Comparison of ENCODE assay signal across 9 cellular contexts in the genomic region with DNA sequence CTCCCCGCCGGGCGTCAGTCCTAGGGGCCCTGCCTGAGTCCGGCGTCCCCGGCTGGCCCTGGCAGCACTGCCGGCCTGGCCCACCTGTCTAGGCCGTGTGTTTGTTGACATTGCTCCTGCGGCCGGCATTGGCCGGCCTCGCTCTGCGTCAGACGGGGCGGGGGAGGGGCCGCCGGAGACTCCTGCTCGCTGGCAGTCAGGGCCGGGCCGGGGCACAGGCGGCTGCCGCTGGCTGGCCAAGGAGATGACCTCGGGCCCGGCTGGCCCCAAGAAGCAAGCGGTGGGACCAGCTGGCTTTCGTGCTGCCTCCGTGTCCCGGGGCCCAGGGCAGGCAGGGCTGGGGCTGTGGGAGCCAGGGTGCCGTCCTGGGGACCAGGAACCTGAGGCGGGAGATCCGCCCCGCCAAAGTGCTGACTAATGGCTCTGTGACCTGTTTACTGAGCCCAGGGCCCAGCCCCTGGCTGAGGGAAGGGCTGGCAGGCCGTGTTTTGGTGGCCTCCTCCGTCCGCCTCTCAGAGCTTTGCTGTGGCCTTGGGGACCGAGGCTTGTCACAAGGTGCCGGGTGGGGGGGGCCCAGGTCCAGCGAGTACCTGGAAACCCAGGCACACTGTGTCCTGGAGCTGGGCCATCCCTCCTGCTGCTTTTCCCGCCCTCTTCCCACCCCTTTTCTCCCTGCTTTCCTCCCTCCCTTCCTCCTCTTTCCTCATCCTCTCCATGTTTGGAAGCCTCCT. TPM values are rescaled to one million over a fixed set of nuclear protein-coding genes. Genes with fewer than 3 reads are reported as not detected.
DNase-seq lines count a peak whose midpoint lies in the region; ATAC-seq, FAIRE-seq and TF ChIP-seq lines count a peak whose summit lies in the region.
"Had no signal": no experiment of that assay in that cellular context is flagged by ENCODE, and none has a peak within 500 bp of the region (broad histone marks: within the 10 kb centered on the region; RNA-seq: fewer than 3 reads in every experiment).

No MANE protein-coding gene starts in this region.

- TF ChIP-seq CTCF in D721Med (IDR thresholded peaks at IDR 0.05; ENCODE audit: insufficient read depth, missing control alignments) (no peak), SK-N-SH (IDR thresholded peaks at IDR 0.05) (no peak), cardiac muscle cell (IDR thresholded peaks at IDR 0.05; ENCODE audit: low read depth, low read length) (no peak), ovary (IDR thresholded peaks at IDR 0.05) (peak in 1 of 3 donors; percentile 29), thoracic aorta (IDR thresholded peaks at IDR 0.05) (no peak)

- H3K4me2 ChIP-seq in SK-N-SH, result peak overlapping the region; percentile 99

- WGBS in SK-N-SH (ENCODE audit: low lambda C conversion rate), result 55% methylated on average over 2 of the region's 39 CpGs
- 0 to 3% (median 1%) methylated on average over 27 to 39 of the region's 39 CpGs for WGBS in ovary, 3 donors

- H3K4me3 Mint-ChIP-seq in IgD-negative memory B cell, result peak overlapping the region; percentile 82 to 95 (median 90)

- H3K36me3 ChIP-seq in SK-N-SH (replicated peaks in 1 of 2; ENCODE audit: control insufficient read depth in 1 of 2, insufficient read depth in 2 of 2, low read length in 1 of 2) (peaks cover 8% of the 10 kb centered on the region in 2 experiments), adipocyte (ENCODE audit: control insufficient read depth, insufficient read depth, low read length, severe bottlenecking) (no peaks in the 10 kb centered on the region), cardiac muscle cell (no peaks in the 10 kb centered on the region), ovary (no peaks in the 10 kb centered on the region), thoracic aorta (peaks cover 7% of the 10 kb centered on the region)

- DNase-seq in D721Med (ENCODE audit: insufficient read length, low spot score), result peak; percentile 90
- DNase-seq in SK-N-SH, result peak; percentile 92
- peak; percentile 91 for DNase-seq in adipocyte (ENCODE audit: low read depth)
- peak; percentile 92 to 94 for DNase-seq in cardiac muscle cell (ENCODE audit: low read depth in 1 of 2, low spot score in 1 of 2)
- DNase-seq in ovary, result peak; percentile 93 to 96 (median 94)
- peak; percentile 70 for DNase-seq in thoracic aorta (ENCODE audit: low spot score)

- ATAC-seq in GM21529 (IDR thresholded peaks at IDR 0.05; ENCODE audit: unreplicated experiment), result peak; percentile 54
- ATAC-seq in thoracic aorta (ENCODE audit: insufficient number of reproducible peaks, low FRiP score, low read depth), result peak; percentile 75

- H3K79me2 ChIP-seq in SK-N-SH (ENCODE audit: insufficient read depth), result peaks cover 38% of the 10 kb centered on the region

- H4K20me1 ChIP-seq in SK-N-SH (ENCODE audit: insufficient read depth), result peaks cover 23% of the 10 kb centered on the region

- no peaks in the 10 kb centered on the region for H3K27me3 Mint-ChIP-seq in IgD-negative memory B cell

- H3K27ac ChIP-seq in SK-N-SH (ENCODE audit: low read depth in 2 of 2, low read length in 1 of 2), result peak overlapping the region in 1 of 2 experiments; percentile 49; a peak in 2 of 4 replicates
- H3K27ac ChIP-seq in cardiac muscle cell, result peak overlapping the region; percentile 81
- peak overlapping the region; percentile 98 for H3K27ac ChIP-seq in ovary
- H3K27ac ChIP-seq in thoracic aorta, result peak overlapping the region; percentile 94

- H3K4me1 Mint-ChIP-seq in IgD-negative memory B cell, result peaks cover 0 to 6% (median 5%) of the 10 kb centered on the region in 3 donors

- H3K9me3 ChIP-seq in SK-N-SH (no peaks in the 10 kb centered on the region), adipocyte (ENCODE audit: control insufficient read depth, low read length) (no peaks in the 10 kb centered on the region), cardiac muscle cell (ENCODE audit: low read depth) (no peaks in the 10 kb centered on the region), ovary (no peaks in the 10 kb centered on the region), thoracic aorta (no peaks in the 10 kb centered on the region)

- no peak for FAIRE-seq in D721Med (lab: Jason Lieb, UNC)
- FAIRE-seq: islet of Langerhans had no signal

- POLR2A ChIA-PET in SK-N-SH (lab: Yijun Ruan, JAX), result no interaction called here

- CTCF ChIA-PET in SK-N-SH (lab: Yijun Ruan, JAX), result interaction anchor here (0.9 to 2.2 kb wide), 3 partner anchors 10 to 792 kb away, joined by 3 to 12 read pairs (median 3); no protein-coding TSS in a partner anchor

- peaks cover 7 to 23% of the 10 kb centered on the region in 2 experiments; a peak in 1 of 4 replicates for H3K4me1 ChIP-seq in SK-N-SH (ENCODE audit: control insufficient read depth in 1 of 2, insufficient read depth in 2 of 2, low read depth in 1 of 2, low read length in 1 of 2)
- peaks cover 14% of the 10 kb centered on the region for H3K4me1 ChIP-seq in adipocyte (ENCODE audit: control insufficient read depth, insufficient read depth, low read length)
- peaks cover 12% of the 10 kb centered on the region for H3K4me1 ChIP-seq in cardiac muscle cell (ENCODE audit: low read depth)
- H3K4me1 ChIP-seq in ovary (ENCODE audit: insufficient read depth), result peaks cover 7% of the 10 kb centered on the region
- peaks cover 4 to 14% of the 10 kb centered on the region in 2 donors for H3K4me1 ChIP-seq in thoracic aorta (ENCODE audit: control insufficient read depth in 1 of 2, low read depth in 2 of 2)

- peak overlapping the region; percentile 72; the same call in 1 of the 2 replicates for H3K9ac ChIP-seq in SK-N-SH
- H3K9ac ChIP-seq in adipocyte (ENCODE audit: low read length), result peak overlapping the region; percentile 92

- no peaks in the 10 kb centered on the region for H3K9me2 ChIP-seq in SK-N-SH

- H3K36me3 Mint-ChIP-seq in IgD-negative memory B cell, result peaks cover 2% of the 10 kb centered on the region

- H2AFZ ChIP-seq in SK-N-SH (ENCODE audit: low read depth), result no peak overlapping the region

- H3K27me3 ChIP-seq in SK-N-SH (ENCODE audit: insufficient read depth) (no peaks in the 10 kb centered on the region), adipocyte (replicated peaks; ENCODE audit: control insufficient read depth, insufficient read depth, low read length) (no peaks in the 10 kb centered on the region), cardiac muscle cell (no peaks in the 10 kb centered on the region), ovary (no peaks in the 10 kb centered on the region), thoracic aorta (replicated peaks; ENCODE audit: insufficient read depth) (no peaks in the 10 kb centered on the region)

- H3K9me3 Mint-ChIP-seq in IgD-negative memory B cell, result no peaks in the 10 kb centered on the region

- peak overlapping the region; percentile 62 to 72 for H3K4me3 ChIP-seq in SK-N-SH (ENCODE audit: low read depth in 2 of 2, low read length in 1 of 2)
- peak overlapping the region; percentile 85 for H3K4me3 ChIP-seq in adipocyte (ENCODE audit: low read length)
- H3K4me3 ChIP-seq in cardiac muscle cell, result peak overlapping the region; percentile 61
- H3K4me3 ChIP-seq in ovary, result peak overlapping the region; percentile 60
- peak overlapping the region; percentile 85 for H3K4me3 ChIP-seq in thoracic aorta

- H3K27ac Mint-ChIP-seq in IgD-negative memory B cell, result peak overlapping the region in 1 of 3 donors; percentile 89

- TF ChIP-seq POLR2A in ovary (IDR thresholded peaks at IDR 0.05), result peak; percentile 96

- TF ChIP-seq RAD21 in SK-N-SH (IDR thresholded peaks at IDR 0.05; ENCODE audit: low read length), result no peak

- peaks cover 2% of the 10 kb centered on the region for H3F3A ChIP-seq in SK-N-SH (replicated peaks; ENCODE audit: insufficient read depth)

- TF ChIP-seq EP300 in SK-N-SH (IDR thresholded peaks at IDR 0.05; ENCODE audit: borderline replicate concordance in 1 of 2, low read depth in 1 of 2, low read length in 1 of 2) (peak in 1 of 2 experiments; percentile 17; a peak in 1 of 4 replicates), ovary (IDR thresholded peaks at IDR 0.05) (peak; percentile 90)

- intact Hi-C loops in ovary (cut with DNase I), result loop anchor here in 2 of 4 donors (2.0 to 5.0 kb wide), 3 partner anchors 33 to 64 kb away; a partner anchor contains a TSS

TF ChIP-seq in SK-N-SH, 30 proteins besides CTCF, POLR2A, EP300 and RAD21 (continues in another document):
- TF ChIP-seq CHD2 (IDR thresholded peaks at IDR 0.05; ENCODE audit: low read length, partially characterized antibody), result peak; percentile 70
- TF ChIP-seq, protein P1, sequence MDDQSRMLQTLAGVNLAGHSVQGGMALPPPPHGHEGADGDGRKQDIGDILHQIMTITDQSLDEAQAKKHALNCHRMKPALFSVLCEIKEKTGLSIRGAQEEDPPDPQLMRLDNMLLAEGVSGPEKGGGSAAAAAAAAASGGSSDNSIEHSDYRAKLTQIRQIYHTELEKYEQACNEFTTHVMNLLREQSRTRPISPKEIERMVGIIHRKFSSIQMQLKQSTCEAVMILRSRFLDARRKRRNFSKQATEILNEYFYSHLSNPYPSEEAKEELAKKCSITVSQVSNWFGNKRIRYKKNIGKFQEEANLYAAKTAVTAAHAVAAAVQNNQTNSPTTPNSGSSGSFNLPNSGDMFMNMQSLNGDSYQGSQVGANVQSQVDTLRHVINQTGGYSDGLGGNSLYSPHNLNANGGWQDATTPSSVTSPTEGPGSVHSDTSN (IDR thresholded peaks at IDR 0.05), result 0 out of 2 replicates have a peak, but pooled peaks have one; percentile 12
- TF ChIP-seq MXI1 (IDR thresholded peaks at IDR 0.05; ENCODE audit: low read depth, low read length), result peak; percentile 94

RNA-seq across cellular contexts. Expression of a gene that starts 1.8 kb away (rescaled TPM):
- polyA plus RNA-seq in IgD-negative memory B cell, result 1.6 TPM
- polyA plus RNA-seq in SK-N-SH (2012; rRNA removed), result 6.0 and 10.7 TPM in 2 replicates
- polyA plus RNA-seq in SK-N-SH (2012; cell fraction: cytosol; rRNA removed), result 4.0 and 5.9 TPM in 2 replicates
- polyA plus RNA-seq in SK-N-SH (2012; cell fraction: nucleus; rRNA removed), result 56.6 and 64.4 TPM in 2 replicates
- total RNA-seq in cardiac muscle cell, result 17.8 and 27.6 TPM in 2 replicates
- 14.2 and 16.2 TPM in 2 replicates for polyA plus RNA-seq in cardiac muscle cell
- 10 to 100 TPM; 15.9 to 70.1 (median 50.7) TPM for total RNA-seq in ovary
- polyA plus RNA-seq in ovary, result 10 to 100 TPM in 1 of 2 donors, 1 to 10 TPM in 1; 4.5 to 44.7 TPM
- total RNA-seq in thoracic aorta, result 10 to 100 TPM; 23.2 to 40.6 TPM

RNA-seq across cellular contexts. Expression of a gene that starts 32.8 kb away (rescaled TPM):
- polyA plus RNA-seq in IgD-negative memory B cell (45.5 TPM), SK-N-SH (2012; rRNA removed) (52.1 and 53.1 TPM in 2 replicates), cardiac muscle cell (7.6 and 10.4 TPM in 2 replicates), ovary (10 to 100 TPM in 1 of 2 donors, 1 to 10 TPM in 1; 3.5 to 10.6 TPM)
- 25.7 and 36.2 TPM in 2 replicates for polyA plus RNA-seq in SK-N-SH (2012; cell fraction: cytosol; rRNA removed)
- polyA plus RNA-seq in SK-N-SH (2012; cell fraction: nucleus; rRNA removed), result 101 and 115 TPM in 2 replicates
- total RNA-seq in cardiac muscle cell (7.2 and 7.4 TPM in 2 replicates), ovary (10 to 100 TPM; 11.4 to 34.7 (median 19.3) TPM), thoracic aorta (10 to 100 TPM in 1 of 2 donors, 1 to 10 TPM in 1; 5.8 to 31.7 TPM)

RNA-seq across cellular contexts. Expression of a gene that starts 53.5 kb away (rescaled TPM):
- polyA plus RNA-seq in IgD-negative memory B cell (11.1 TPM), SK-N-SH (2012; rRNA removed) (5.4 and 7.0 TPM in 2 replicates), cardiac muscle cell (14.6 and 15.8 TPM in 2 replicates), ovary (10 to 100 TPM; 19.6 to 33.4 TPM)
- polyA plus RNA-seq in SK-N-SH (2012; cell fraction: cytosol; rRNA removed), result 8.4 and 9.4 TPM in 2 replicates
- 33.1 and 41.9 TPM in 2 replicates for polyA plus RNA-seq in SK-N-SH (2012; cell fraction: nucleus; rRNA removed)
- total RNA-seq in cardiac muscle cell (13.2 and 28.4 TPM in 2 replicates), ovary (10 to 100 TPM; 20.3 to 60.7 (median 50.4) TPM), thoracic aorta (10 to 100 TPM; 20.2 to 47.3 TPM)
